Comparison of ENCODE assay signal across 8 cellular contexts in genomic region chr6:84227434-84228197, GRCh38. TPM values are rescaled to one million over a fixed set of nuclear protein-coding genes. Genes with fewer than 3 reads are reported as not detected.
DNase-seq lines count a peak whose midpoint lies in the region; ATAC-seq, FAIRE-seq and TF ChIP-seq lines count a peak whose summit lies in the region.

Gene CEP162 (minus strand): TSS chr6:84227643. CDS start chr6:84226393, 1,250 bp downstream.

- no peak within 1 kb of the TSS for H3K18ac ChIP-seq in H9 (ENCODE audit: insufficient read length, low read depth, low read length)

- H4K5ac ChIP-seq in H9 (ENCODE audit: insufficient read length, low read depth, low read length): no peak within 1 kb of the TSS

- H3K4me3 Mint-ChIP-seq in H9: peak within 1 kb of the TSS; percentile 91 to 92

- no peaks in the 10 kb centered on the region for H3K79me2 ChIP-seq in H9 (ENCODE audit: insufficient read depth, low read length)

- no peak within 1 kb of the TSS for H3K23ac ChIP-seq in H9 (ENCODE audit: insufficient read length, low read depth, low read length)

- peak; percentile 31 for FAIRE-seq in G401.6 (lab: Jason Lieb, UNC)

- TF ChIP-seq CTCF in H9 (conservative IDR thresholded peaks at IDR 0.05): peak; percentile 70
- peak; percentile 68 to 76 (median 70) for TF ChIP-seq CTCF in gastroesophageal sphincter (IDR thresholded peaks at IDR 0.05)
- peak; percentile 40 for TF ChIP-seq CTCF in neutrophil (IDR thresholded peaks at IDR 0.05)

- H2AFZ ChIP-seq in H9 (ENCODE audit: low read length): peak within 1 kb of the TSS; percentile 98

- H3K27me3 ChIP-seq in H9 (ENCODE audit: insufficient read depth, low read length): no peaks in the 10 kb centered on the region
- H3K27me3 ChIP-seq in gastroesophageal sphincter: peaks cover 4% of the 10 kb centered on the region
- H3K27me3 ChIP-seq in neutrophil: peaks cover 43% of the 10 kb centered on the region

- peak within 1 kb of the TSS; percentile 63 for H3K9ac ChIP-seq in H9 (ENCODE audit: extremely low read depth, insufficient read length, low read length)

- no peak within 1 kb of the TSS for H3K56ac ChIP-seq in H9 (ENCODE audit: insufficient read length, low read depth, low read length)

- H3K27me3 Mint-ChIP-seq in H9 (ENCODE audit: low read depth): peaks cover 22% of the 10 kb centered on the region

- H2BK12ac ChIP-seq in H9 (ENCODE audit: insufficient read length, low read depth, low read length): no peak within 1 kb of the TSS

- peak within 1 kb of the TSS in 2 of 3 experiments; percentile 75 to 89; a peak in 4 of 7 replicates for H3K27ac Mint-ChIP-seq in H9

- H3T11ph ChIP-seq in H9 (ENCODE audit: low read length): no peak within 1 kb of the TSS

- H4K91ac ChIP-seq in H9 (ENCODE audit: insufficient read length, low read depth, low read length): no peak within 1 kb of the TSS

- H3K9me3 Mint-ChIP-seq in H9: no peaks in the 10 kb centered on the region

- peak within 1 kb of the TSS; percentile 76 to 92 for H3K4me3 ChIP-seq in gastroesophageal sphincter
- peak within 1 kb of the TSS; percentile 82 to 91 for H3K4me3 ChIP-seq in neutrophil (ENCODE audit: low read depth in 1 of 2, low read length in 1 of 2)

- H3K4me1 Mint-ChIP-seq in H9: peaks cover 7 to 9% of the 10 kb centered on the region in 2 experiments; a peak in 3 of 4 replicates

- no peak within 1 kb of the TSS for H3K4ac ChIP-seq in H9 (ENCODE audit: low read depth, low read length)

- H3K4me1 ChIP-seq in H9 (ENCODE audit: insufficient read depth, low read length) (peaks cover 2% of the 10 kb centered on the region; the same call in 1 of the 2 replicates), gastroesophageal sphincter (peaks cover 0 to 20% (median 0%) of the 10 kb centered on the region in 3 donors), neutrophil (ENCODE audit: control insufficient read depth in 1 of 2, insufficient read depth in 1 of 2, low read depth in 1 of 2, low read length in 1 of 2) (peaks cover 12 to 14% of the 10 kb centered on the region in 2 experiments)

- H4K20me1 ChIP-seq in H9 (ENCODE audit: control insufficient read depth, insufficient read depth, insufficient read length): no peaks in the 10 kb centered on the region

- peaks cover 5% of the 10 kb centered on the region for H3K23me2 ChIP-seq in H9 (ENCODE audit: insufficient read length, low read depth, low read length, poor library complexity, severe bottlenecking)

- 0 out of 2 replicates have a peak within 1 kb of the TSS, but pooled peaks have one; percentile 28 for H3K14ac ChIP-seq in H9 (ENCODE audit: insufficient read depth, low read length)

- no peaks in the 10 kb centered on the region for H3K79me1 ChIP-seq in H9 (ENCODE audit: insufficient read depth, low read depth, low read length, poor library complexity, severe bottlenecking)

- H3K27ac ChIP-seq in H9 (ENCODE audit: insufficient read length, low read depth, low read length) (no peak within 1 kb of the TSS), gastroesophageal sphincter (peak within 1 kb of the TSS; percentile 74 to 96 (median 84)), neutrophil (peak within 1 kb of the TSS; percentile 74), substantia nigra (ENCODE audit: low read depth, low read length, poor library complexity, severe bottlenecking) (peak within 1 kb of the TSS; percentile 95)

- no peak within 1 kb of the TSS for H2BK5ac ChIP-seq in H9 (ENCODE audit: insufficient read length, low read length)

- no peak within 1 kb of the TSS for H2BK20ac ChIP-seq in H9 (ENCODE audit: low read depth, low read length, poor library complexity, severe bottlenecking)

- no peak within 1 kb of the TSS for H2BK120ac ChIP-seq in H9 (ENCODE audit: low read depth, low read length, poor library complexity, severe bottlenecking)

- H3K4me2 ChIP-seq in H9 (ENCODE audit: insufficient read depth, insufficient read length, low read length): peak within 1 kb of the TSS; percentile 98

- peak; percentile 94 for DNase-seq in H9
- DNase-seq in M059J (ENCODE audit: low read depth): peak; percentile 88
- peak; percentile 87 to 91 for DNase-seq in SHP77 (lab: John Stamatoyannopoulos, UW)
- peak; percentile 82 for DNase-seq in activated gamma-delta T cell treated with anti-CD3 and anti-CD28 coated beads, Interleukin-2, amount 50 U/mL, for 16 hours (ENCODE audit: low read depth)
- DNase-seq in substantia nigra (lab: John Stamatoyannopoulos, UW): peak; percentile 40 to 99 (median 91)

- no peak within 1 kb of the TSS for H4K8ac ChIP-seq in H9 (replicated peaks; ENCODE audit: insufficient read length, low read depth, low read length)

- H3K36me3 ChIP-seq in gastroesophageal sphincter: no peaks in the 10 kb centered on the region
- no peaks in the 10 kb centered on the region for H3K36me3 ChIP-seq in neutrophil

- H3K9me3 ChIP-seq in H9 (ENCODE audit: control insufficient read depth, low read depth, low read length) (no peaks in the 10 kb centered on the region), gastroesophageal sphincter (no peaks in the 10 kb centered on the region), neutrophil (no peaks in the 10 kb centered on the region)

- WGBS in H9 (ENCODE audit: extremely low coverage, insufficient read length, low lambda C conversion rate): no CpG with 5 or more reads among the region's 40 CpGs
- WGBS in gastroesophageal sphincter (ENCODE audit: low coverage in 1 of 2), 2 donors: 0 to 1% methylated on average over 26 to 28 of the region's 40 CpGs

- TF ChIP-seq POLR2A in gastroesophageal sphincter (IDR thresholded peaks at IDR 0.05): peak in 1 of 2 donors; percentile 11

- no peak within 1 kb of the TSS for H2BK15ac ChIP-seq in H9 (ENCODE audit: low read depth, low read length)

- ATAC-seq in gastroesophageal sphincter: peak; percentile 96

- TF ChIP-seq EP300 in gastroesophageal sphincter (IDR thresholded peaks at IDR 0.05): no peak

- no peaks in the 10 kb centered on the region; a peak in 1 of 7 replicates for H3K36me3 Mint-ChIP-seq in H9 (ENCODE audit: insufficient read depth in 1 of 3, low read depth in 3 of 3)

- no peak within 1 kb of the TSS for H2AK5ac ChIP-seq in H9 (ENCODE audit: insufficient read length, low read length)

RNA-seq across cellular contexts. Expression of gene CEP162, which starts in this region (rescaled TPM):
- total RNA-seq in H9 (2021) (11.4 and 11.5 TPM in 2 replicates), gastroesophageal sphincter (10 to 100 TPM in 2 of 4 donors, 1 to 10 TPM in 2; 5.2 to 19.0 (median 9.5) TPM)
- 8.2 and 11.8 TPM in 2 replicates for total RNA-seq in M059J (2014; rRNA removed; shearing (Covaris generic))
